ENCODE assay signal across 18 cellular contexts in genomic region chr3:95036526-95037021, GRCh38.
DNase-seq lines count a peak whose midpoint lies in the region; FAIRE-seq and TF ChIP-seq lines count a peak whose summit lies in the region.
"Had no signal": no experiment of that assay in that cellular context is flagged by ENCODE, and none has a peak within 500 bp of the region (broad histone marks: within the 10 kb centered on the region; RNA-seq: fewer than 3 reads in every experiment).

No MANE protein-coding gene starts in this region.

- no peak overlapping the region for H2BK15ac ChIP-seq in neuronal stem cell (ENCODE audit: low read length)

- H3K23ac ChIP-seq in neuronal stem cell (ENCODE audit: low read depth, low read length, poor library complexity), result no peak overlapping the region

- no peak overlapping the region for H3K4me3 ChIP-seq in neuronal stem cell (ENCODE audit: low read length in 2 of 2)
- H3K4me3 ChIP-seq in WERI-Rb-1 (ENCODE audit: low read depth, low read length), result no peak overlapping the region
- H3K4me3 ChIP-seq: A549, GM12878, K562 had no signal

- FAIRE-seq in HTR-8/SVneo (lab: Jason Lieb, UNC), result peak; percentile 54
- FAIRE-seq: A549, GM12878, GM18507, K562 had no signal

- H2BK120ac ChIP-seq in neuronal stem cell (ENCODE audit: low read depth, low read length), result no peak overlapping the region

- H3K79me1 ChIP-seq in neuronal stem cell (ENCODE audit: low read depth, low read length), result no peaks in the 10 kb centered on the region

- H3K4me2 ChIP-seq in neuronal stem cell (ENCODE audit: insufficient read depth, low read length, poor library complexity, severe bottlenecking), result no peak overlapping the region
- H3K4me2 ChIP-seq: A549 had no signal

- H3K27ac ChIP-seq in neuronal stem cell (replicated peaks; ENCODE audit: low read length) (no peak overlapping the region), WERI-Rb-1 (no peak overlapping the region)
- H3K27ac ChIP-seq: A549, C4-2B had no signal

- no peak overlapping the region for H2AK5ac ChIP-seq in neuronal stem cell (ENCODE audit: low read depth, low read length)

- no peak for TF ChIP-seq CTCF in WERI-Rb-1 (IDR thresholded peaks at IDR 0.05; ENCODE audit: low read depth, low read length)
- no peak for TF ChIP-seq CTCF in GM10248 (IDR thresholded peaks at IDR 0.05; ENCODE audit: control extremely low read depth, extremely low read depth, low read depth, missing control alignments)

- H3K4me1 ChIP-seq in neuronal stem cell (ENCODE audit: control insufficient read depth in 2 of 2, insufficient read depth in 1 of 2, low read depth in 1 of 2, low read length in 2 of 2), result no peaks in the 10 kb centered on the region
- H3K4me1 ChIP-seq: A549, BE2C had no signal

- H3K14ac ChIP-seq in neuronal stem cell (ENCODE audit: low read length), result no peak overlapping the region

- H3K36me3 ChIP-seq in neuronal stem cell (replicated peaks in 1 of 2; ENCODE audit: control insufficient read depth in 2 of 2, insufficient read depth in 2 of 2, low read length in 2 of 2) (no peaks in the 10 kb centered on the region), WERI-Rb-1 (no peaks in the 10 kb centered on the region)
- H3K36me3 ChIP-seq: BE2C had no signal

- DNase-seq in HTR-8/SVneo (ENCODE audit: insufficient read length, low spot score) (no peak), NCI-H226 (peak; percentile 44), iPS DF 4.7 (ENCODE audit: extremely low read depth, low spot score) (peak; percentile 2), neuronal stem cell (ENCODE audit: low spot score) (no peak), WERI-Rb-1 (no peak), D341Med (ENCODE audit: low spot score) (no peak), GM10248 (ENCODE audit: extremely low spot score) (no peak), cerebellar cortex (ENCODE audit: low spot score) (no peak)
- DNase-seq: BE2C; CD8-positive, alpha-beta T cell; COR-L47; DMS53; H9 had no signal

- H2BK5ac ChIP-seq in neuronal stem cell (ENCODE audit: low read length), result no peak overlapping the region

- no CpG with 5 or more reads among the region's 2 CpGs for WGBS in neuronal stem cell (ENCODE audit: extremely low coverage in 2 of 2, insufficient read length in 2 of 2, insufficient replicate concordance in 1 of 2), 2 donors

- H4K8ac ChIP-seq in neuronal stem cell (ENCODE audit: low read depth, low read length), result no peak overlapping the region

- H4K91ac ChIP-seq in neuronal stem cell (ENCODE audit: low read depth, low read length, poor library complexity), result no peak overlapping the region

- H3K9me3 ChIP-seq in neuronal stem cell (replicated peaks in 1 of 2; ENCODE audit: control insufficient read depth in 2 of 2, insufficient read depth in 1 of 2, low read depth in 1 of 2, low read length in 2 of 2), result no peaks in the 10 kb centered on the region
- H3K9me3 ChIP-seq in WERI-Rb-1 (ENCODE audit: severe bottlenecking), result no peaks in the 10 kb centered on the region
- H3K9me3 ChIP-seq: A549, BE2C had no signal

- H3K4ac ChIP-seq in neuronal stem cell (ENCODE audit: low read length), result no peak overlapping the region

- peak overlapping the region; percentile 65 for H3K18ac ChIP-seq in neuronal stem cell (ENCODE audit: low read length)

- no peak overlapping the region for H3K9ac ChIP-seq in neuronal stem cell (ENCODE audit: low read depth, low read length, poor library complexity)

- H2AFZ ChIP-seq in neuronal stem cell (ENCODE audit: low read length), result peak overlapping the region; percentile 65

- no peaks in the 10 kb centered on the region for H3K27me3 ChIP-seq in neuronal stem cell (ENCODE audit: control insufficient read depth in 3 of 3, insufficient read depth in 3 of 3, low read depth in 1 of 3, low read length in 3 of 3)
- peaks cover 42% of the 10 kb centered on the region for H3K27me3 ChIP-seq in WERI-Rb-1 (ENCODE audit: insufficient read depth, low read depth, severe bottlenecking)
- H3K27me3 ChIP-seq: BE2C had no signal

- CTCF ChIA-PET in GM10248 (lab: Yijun Ruan, JAX), result no interaction called here

- H2BK12ac ChIP-seq in neuronal stem cell (ENCODE audit: low read length), result no peak overlapping the region

- POLR2A ChIA-PET in GM10248 (lab: Yijun Ruan, JAX), result no interaction called here

Comparison
In these comparisons a context has a peak if more than half of its experiments do, and no peak if none do; other contexts are left out.
1. DNase-seq: peak in NCI-H226 (single experiment) and iPS DF 4.7 (single experiment); none in HTR-8/SVneo (single experiment), neuronal stem cell (single experiment), WERI-Rb-1 (single experiment), D341Med (single experiment), GM10248 (single experiment) and cerebellar cortex (single experiment).